ENCODE assay signal across 15 cellular contexts in the genomic region with DNA sequence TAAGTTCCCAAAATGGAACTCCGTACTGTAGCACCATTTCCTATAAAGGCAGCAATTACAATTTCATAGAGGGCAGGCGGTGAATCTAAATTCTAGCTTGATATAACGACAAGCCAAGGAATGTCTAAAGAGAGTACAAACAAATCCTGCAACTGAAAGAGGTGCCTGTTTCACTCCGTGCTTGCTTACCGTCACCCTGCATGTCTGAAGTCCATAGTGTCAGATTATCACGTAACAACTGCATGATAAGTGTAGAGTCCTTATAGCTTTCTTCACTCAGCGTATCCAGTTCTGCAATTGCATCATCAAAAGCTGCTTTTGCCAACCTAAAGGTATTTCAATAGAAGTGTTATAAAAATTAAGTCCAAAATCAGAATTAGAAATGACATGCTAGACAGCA.
"Had no signal": no experiment of that assay in that cellular context is flagged by ENCODE, and none has a peak within 500 bp of the region (broad histone marks: within the 10 kb centered on the region; RNA-seq: fewer than 3 reads in every experiment).

No MANE protein-coding gene starts in this region.

- H3K4me2 ChIP-seq: hepatocyte had no signal

- DNase-seq: activated CD4-positive, alpha-beta memory T cell treated with anti-CD3 and anti-CD28 coated beads for 36 hours; activated CD4-positive, alpha-beta T cell treated with anti-CD3 and anti-CD28 coated beads for 1 hour; activated CD8-positive, alpha-beta memory T cell treated with anti-CD3 and anti-CD28 coated beads, Interleukin-2, amount 50 U/mL, for 4 hours; islet precursor cell; left lung; mesenchymal stem cell; natural killer cell; right cardiac atrium; small intestine; stimulated activated CD4-positive, alpha-beta T cell treated with anti-CD3 and anti-CD28 coated beads, Interleukin-4, amount 100 ng/mL, for 24 hours; stimulated activated CD8-positive, alpha-beta memory T cell treated with anti-CD3 and anti-CD28 coated beads, Interleukin-4, amount 100 ng/mL, for 48 hours; stimulated activated naive CD8-positive, alpha-beta T cell treated with anti-CD3 and anti-CD28 coated beads, Interleukin-15, Interleukin-2, amounts not matched to agents 100 U/mL and 50 U/mL, for 24 hours had no signal

- H2AFZ ChIP-seq: hepatocyte had no signal

- H3K9me3 ChIP-seq: ascending aorta, left lung had no signal

- H3K27ac Mint-ChIP-seq: activated CD4-positive, alpha-beta memory T cell treated with anti-CD3 and anti-CD28 coated beads for 36 hours had no signal

- H3K4me3 Mint-ChIP-seq: activated CD4-positive, alpha-beta memory T cell treated with anti-CD3 and anti-CD28 coated beads for 36 hours; natural killer cell had no signal

- ATAC-seq: left lung; natural killer cell; stimulated activated naive CD8-positive, alpha-beta T cell treated with anti-CD3 and anti-CD28 coated beads, Interleukin-15, Interleukin-2, amounts not matched to agents 100 U/mL and 50 U/mL, for 24 hours had no signal

- H3K27me3 ChIP-seq: ascending aorta, hepatocyte, left lung had no signal

- H3K36me3 Mint-ChIP-seq: natural killer cell had no signal

- FAIRE-seq: bronchial epithelial cell, small intestine had no signal

- H3K4me3 ChIP-seq: ascending aorta, hepatocyte, left lung had no signal

- H3K27ac ChIP-seq: ascending aorta, hepatocyte, left lung had no signal

- H3K9me3 Mint-ChIP-seq: activated CD4-positive, alpha-beta memory T cell treated with anti-CD3 and anti-CD28 coated beads for 36 hours; natural killer cell had no signal

- H3K4me1 ChIP-seq: ascending aorta had no signal

- H3K27me3 Mint-ChIP-seq: activated CD4-positive, alpha-beta memory T cell treated with anti-CD3 and anti-CD28 coated beads for 36 hours had no signal
